In genomic region chr18:44627245-44627644, GRCh38 we compare ENCODE assay signal across 1 cellular context.
TF ChIP-seq lines count a peak whose summit lies in the region.

No MANE protein-coding gene starts in this region.

TF ChIP-seq in K562, 482 proteins besides CTCF, POLR2A, EP300 and RAD21:
- TF ChIP-seq NFE2 (IDR thresholded peaks at IDR 0.05; ENCODE audit: low read depth) (peak; percentile 45), SRSF3 (IDR thresholded peaks at IDR 0.05; ENCODE audit: insufficient read depth, low read length) (no peak), ZNF316 (IDR thresholded peaks at IDR 0.05) (peak; percentile 32; the same call in 1 of the 2 replicates), MEF2D (tag; conservative IDR thresholded peaks at IDR 0.05; ENCODE audit: low read depth) (no peak), ETV5 (CRISPR knock-in tag; IDR thresholded peaks at IDR 0.05; ENCODE audit: low read depth) (no peak), E2F3 (CRISPR knock-in tag; IDR thresholded peaks at IDR 0.05) (no peak), SRF (CRISPR knock-in tag; IDR thresholded peaks at IDR 0.05) (no peak), MBD2 (IDR thresholded peaks at IDR 0.05; ENCODE audit: borderline replicate concordance, low read depth) (no peak), CREB3L1 (IDR thresholded peaks at IDR 0.05; ENCODE audit: borderline replicate concordance, low read depth) (no peak), NFXL1 (CRISPR knock-in tag; IDR thresholded peaks at IDR 0.05) (no peak), ZNF518B (CRISPR knock-in tag; IDR thresholded peaks at IDR 0.05) (no peak), NFIX (CRISPR knock-in tag; IDR thresholded peaks at IDR 0.05; ENCODE audit: low read depth) (no peak), MAFG (tag; conservative IDR thresholded peaks at IDR 0.05) (peak; percentile 86), ID3 (CRISPR knock-in tag; IDR thresholded peaks at IDR 0.05) (no peak), ID3 (tag; IDR thresholded peaks at IDR 0.05) (no peak), MCM2 (IDR thresholded peaks at IDR 0.05; ENCODE audit: low read depth) (no peak), SAFB2 (IDR thresholded peaks at IDR 0.05; ENCODE audit: borderline replicate concordance, low read depth, low read length, severe bottlenecking) (no peak), FOXM1 (IDR thresholded peaks at IDR 0.05; ENCODE audit: low read depth) (no peak), FOXM1 (CRISPR knock-in tag; IDR thresholded peaks at IDR 0.05; ENCODE audit: low read depth) (no peak), TEAD4 (IDR thresholded peaks at IDR 0.05; ENCODE audit: low read length) (no peak), TEAD4 (CRISPR knock-in tag; IDR thresholded peaks at IDR 0.05; ENCODE audit: borderline replicate concordance) (no peak), ETV6 (IDR thresholded peaks at IDR 0.05; ENCODE audit: borderline replicate concordance in 1 of 2, low read depth in 2 of 2, low read length in 1 of 2) (no peak), ETV6 (CRISPR knock-in tag; IDR thresholded peaks at IDR 0.05; ENCODE audit: borderline replicate concordance) (no peak), CBX3 (IDR thresholded peaks at IDR 0.05; ENCODE audit: borderline replicate concordance in 1 of 2, low read length in 2 of 2) (no peak), HOMEZ (CRISPR knock-in tag; IDR thresholded peaks at IDR 0.05) (no peak), BRF2 (IDR thresholded peaks at IDR 0.05; ENCODE audit: borderline replicate concordance, insufficient read depth, insufficient read length) (no peak), C11orf30 (IDR thresholded peaks at IDR 0.05; ENCODE audit: low read depth) (peak; percentile 57), ZNF347 (CRISPR knock-in tag; IDR thresholded peaks at IDR 0.05; ENCODE audit: low read depth) (no peak)
